ENCODE assay signal across 8 cellular contexts in the genomic region with DNA sequence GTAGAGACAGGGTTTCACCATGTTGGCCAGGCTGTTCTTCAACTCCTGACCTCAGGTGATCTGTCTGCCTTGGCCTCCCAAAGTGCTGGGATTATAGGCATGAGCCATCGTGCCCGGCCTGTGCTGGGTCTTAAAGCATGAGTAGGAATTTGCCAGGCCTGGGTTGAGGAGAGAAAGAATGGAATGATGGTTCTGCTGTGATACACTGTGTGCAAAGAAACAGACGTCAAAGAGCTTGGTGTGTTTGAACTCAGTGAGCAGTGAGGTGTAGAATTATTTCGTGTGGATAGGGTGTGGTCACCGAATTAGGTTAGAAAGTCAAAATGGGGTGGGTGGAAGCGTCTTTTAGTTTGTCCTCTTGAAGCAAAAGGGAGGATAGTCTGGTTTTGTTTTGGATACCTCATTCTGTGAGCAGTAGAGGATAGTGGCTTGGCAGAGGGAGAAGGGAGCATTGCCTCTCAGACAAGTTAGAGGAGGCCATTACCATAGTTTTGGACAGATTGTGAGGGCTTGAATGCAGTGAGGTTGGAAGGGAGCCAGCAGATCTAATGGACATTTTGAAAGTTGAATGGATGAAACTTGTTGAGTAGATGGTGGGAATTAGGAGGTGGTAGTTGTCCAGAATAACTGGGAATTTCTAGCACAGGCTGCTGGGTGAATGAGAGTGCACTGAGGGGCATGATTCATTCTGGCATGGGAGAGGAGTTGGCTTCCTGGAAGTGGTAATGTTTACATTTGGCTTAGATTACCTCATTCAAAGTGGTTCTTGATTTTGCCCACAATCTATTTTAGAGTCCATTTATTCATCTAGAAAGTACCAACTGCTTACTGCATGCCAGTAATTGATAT. TPM values are rescaled to one million over a fixed set of nuclear protein-coding genes. Genes with fewer than 3 reads are reported as not detected.
DNase-seq lines count a peak whose midpoint lies in the region; ATAC-seq and TF ChIP-seq lines count a peak whose summit lies in the region.

No MANE protein-coding gene starts in this region.

- no peaks in the 10 kb centered on the region for H3K27me3 Mint-ChIP-seq in type B pancreatic cell

- no peak overlapping the region for H3K27ac Mint-ChIP-seq in type B pancreatic cell

- peak; percentile 21 for ATAC-seq in GM19468 (IDR thresholded peaks at IDR 0.05; ENCODE audit: extremely low read depth, unreplicated experiment)

- peak; percentile 26 for DNase-seq in COLO668 (lab: John Stamatoyannopoulos, UW; ENCODE audit: unreplicated experiment)
- peak; percentile 94 for DNase-seq in HT1080 (ENCODE audit: low read depth)
- peak; percentile 13 to 32 for DNase-seq in activated CD4-positive, alpha-beta T cell treated with anti-CD3 and anti-CD28 coated beads, Interleukin-2, amount 50 U/mL, for 24 hours (ENCODE audit: low read depth in 1 of 2, low spot score in 1 of 2)
- DNase-seq in fibroblast of mammary gland (ENCODE audit: low read depth): peak; percentile 90
- DNase-seq in stimulated activated CD4-positive, alpha-beta T cell treated with anti-CD3 and anti-CD28 coated beads, Interleukin-15, amount 100 ng/mL, for 48 hours (ENCODE audit: low read depth in 2 of 2): peak; percentile 6 to 10
- DNase-seq in type B pancreatic cell (ENCODE audit: extremely low spot score, unreplicated experiment): no peak
- no peak for DNase-seq in GOT3 (lab: John Stamatoyannopoulos, UW)

- H3K36me3 Mint-ChIP-seq in type B pancreatic cell: peaks cover 20% of the 10 kb centered on the region

- TF ChIP-seq CTCF in fibroblast of mammary gland (conservative IDR thresholded peaks at IDR 0.05; ENCODE audit: control insufficient read depth, insufficient read depth, low read depth, low read length): no peak
- TF ChIP-seq CTCF in type B pancreatic cell (conservative IDR thresholded peaks at IDR 0.05): no peak

- H3K4me3 Mint-ChIP-seq in type B pancreatic cell: no peak overlapping the region

- H3K4me3 ChIP-seq in fibroblast of mammary gland (ENCODE audit: control insufficient read depth, low read depth, low read length): no peak overlapping the region

- H3K9me3 Mint-ChIP-seq in type B pancreatic cell: peaks cover 16% of the 10 kb centered on the region

- H3K4me1 Mint-ChIP-seq in type B pancreatic cell (ENCODE audit: unreplicated experiment): peaks cover 33% of the 10 kb centered on the region

RNA-seq across cellular contexts. Expression of gene AKAP13, which starts 27.2 kb away (rescaled TPM):
- 26.2 and 29.7 TPM in 2 replicates for total RNA-seq in HT1080 (2014; rRNA removed; shearing (Covaris generic))
- 10.7 and 11.4 TPM in 2 replicates for polyA plus RNA-seq in HT1080 (2015; cell fraction: cytosol; rRNA removed)
- 51.3 and 55.0 TPM in 2 replicates for polyA plus RNA-seq in HT1080 (2015; cell fraction: nucleus; rRNA removed)
- total RNA-seq in type B pancreatic cell (ENCODE audit: low replicate concordance): 60.5 and 75.7 TPM in 2 replicates

Comparison
In these comparisons a context has a peak if more than half of its experiments do, and no peak if none do; other contexts are left out.
1. DNase-seq: peak in COLO668 (single experiment), HT1080 (single experiment), activated CD4-positive, alpha-beta T cell treated with anti-CD3 and anti-CD28 coated beads, Interleukin-2, amount 50 U/mL, for 24 hours (2 of 2), fibroblast of mammary gland (single experiment) and stimulated activated CD4-positive, alpha-beta T cell treated with anti-CD3 and anti-CD28 coated beads, Interleukin-15, amount 100 ng/mL, for 48 hours (2 of 2); none in type B pancreatic cell (single experiment) and GOT3 (single experiment).